Comparison of ENCODE assay signal across 8 cellular contexts in genomic region chr2:205683179-205683978, GRCh38. TPM values are rescaled to one million over a fixed set of nuclear protein-coding genes. Genes with fewer than 3 reads are reported as not detected.
DNase-seq lines count a peak whose midpoint lies in the region; ATAC-seq lines count a peak whose summit lies in the region.

No MANE protein-coding gene starts in this region.

- peaks cover 83% of the 10 kb centered on the region for H3K27me3 Mint-ChIP-seq in activated CD8-positive, alpha-beta memory T cell treated with anti-CD3 and anti-CD28 coated beads, Interleukin-2, amount 10 ng/mL, durations not matched to agents 7 days and 5 days
- peaks cover 80% of the 10 kb centered on the region for H3K27me3 Mint-ChIP-seq in activated naive CD8-positive, alpha-beta T cell treated with anti-CD3 and anti-CD28 coated beads for 36 hours

- no peak for DNase-seq in activated CD8-positive, alpha-beta memory T cell treated with anti-CD3 and anti-CD28 coated beads, Interleukin-2, amount 10 ng/mL, durations not matched to agents 7 days and 5 days
- no peak for DNase-seq in activated CD8-positive, alpha-beta memory T cell treated with anti-CD3 and anti-CD28 coated beads, Interleukin-2, amount 50 U/mL, for 4 hours
- DNase-seq in activated naive CD8-positive, alpha-beta T cell treated with anti-CD3 and anti-CD28 coated beads for 36 hours = no peak
- DNase-seq in kidney glomerular epithelial cell (lab: John Stamatoyannopoulos, UW) (peak; percentile 20), NCI-H1930 (lab: John Stamatoyannopoulos, UW) (no peak), cerebellum (ENCODE audit: low spot score) (no peak)
- DNase-seq in stimulated activated naive CD4-positive, alpha-beta T cell treated with Interleukin-2 at 50 U/mL for 16 hours (lab: John Stamatoyannopoulos, UW) = no peak

- H3K4me1 Mint-ChIP-seq in activated CD8-positive, alpha-beta memory T cell treated with anti-CD3 and anti-CD28 coated beads, Interleukin-2, amount 10 ng/mL, durations not matched to agents 7 days and 5 days = peaks cover 14% of the 10 kb centered on the region
- H3K4me1 Mint-ChIP-seq in activated naive CD8-positive, alpha-beta T cell treated with anti-CD3 and anti-CD28 coated beads for 36 hours = peaks cover 35% of the 10 kb centered on the region

- CTCF ChIA-PET in activated CD8-positive, alpha-beta memory T cell treated with anti-CD3 and anti-CD28 coated beads, Interleukin-2, amount 10 ng/mL, durations not matched to agents 7 days and 5 days (lab: Charles Lee) = no interaction called here

- H3K4me3 ChIP-seq in thymus (ENCODE audit: low read length) = peak overlapping the region; percentile 3

- no peaks in the 10 kb centered on the region for H3K4me1 ChIP-seq in thymus (ENCODE audit: control insufficient read depth, insufficient read depth, low read length)

- H3K27ac ChIP-seq in thymus (ENCODE audit: low read depth) = no peak overlapping the region

- WGBS in thymus = 43% methylated on average over 9 of the region's 9 CpGs

- no peaks in the 10 kb centered on the region for H3K9me3 ChIP-seq in thymus (ENCODE audit: control insufficient read depth)

- peak overlapping the region; percentile 35 for H3K4me3 Mint-ChIP-seq in activated CD8-positive, alpha-beta memory T cell treated with anti-CD3 and anti-CD28 coated beads, Interleukin-2, amount 10 ng/mL, durations not matched to agents 7 days and 5 days
- peak overlapping the region; percentile 64 for H3K4me3 Mint-ChIP-seq in activated naive CD8-positive, alpha-beta T cell treated with anti-CD3 and anti-CD28 coated beads for 36 hours

- H3K9me3 Mint-ChIP-seq in activated CD8-positive, alpha-beta memory T cell treated with anti-CD3 and anti-CD28 coated beads, Interleukin-2, amount 10 ng/mL, durations not matched to agents 7 days and 5 days (ENCODE audit: low read depth) = no peaks in the 10 kb centered on the region
- no peaks in the 10 kb centered on the region for H3K9me3 Mint-ChIP-seq in activated naive CD8-positive, alpha-beta T cell treated with anti-CD3 and anti-CD28 coated beads for 36 hours

- no peak overlapping the region for H3K27ac Mint-ChIP-seq in activated CD8-positive, alpha-beta memory T cell treated with anti-CD3 and anti-CD28 coated beads, Interleukin-2, amount 10 ng/mL, durations not matched to agents 7 days and 5 days
- H3K27ac Mint-ChIP-seq in activated naive CD8-positive, alpha-beta T cell treated with anti-CD3 and anti-CD28 coated beads for 36 hours = no peak overlapping the region

- no peaks in the 10 kb centered on the region for H3K36me3 ChIP-seq in thymus (ENCODE audit: control insufficient read depth, insufficient read depth)

- ATAC-seq in activated CD8-positive, alpha-beta memory T cell treated with anti-CD3 and anti-CD28 coated beads, Interleukin-2, amount 10 ng/mL, durations not matched to agents 7 days and 5 days = no peak

- H3K36me3 Mint-ChIP-seq in activated CD8-positive, alpha-beta memory T cell treated with anti-CD3 and anti-CD28 coated beads, Interleukin-2, amount 10 ng/mL, durations not matched to agents 7 days and 5 days = no peaks in the 10 kb centered on the region
- H3K36me3 Mint-ChIP-seq in activated naive CD8-positive, alpha-beta T cell treated with anti-CD3 and anti-CD28 coated beads for 36 hours = no peaks in the 10 kb centered on the region

- H3K27me3 ChIP-seq in thymus (ENCODE audit: control insufficient read depth, insufficient read depth) = peaks cover 69% of the 10 kb centered on the region

RNA-seq across cellular contexts. Expression of gene NRP2, which starts 1.1 kb away (rescaled TPM):
- total RNA-seq in activated CD8-positive, alpha-beta memory T cell treated with anti-CD3 and anti-CD28 coated beads, Interleukin-2, amount 10 ng/mL, durations not matched to agents 7 days and 5 days = 1 to 10 TPM in 1 of 2 experiments, under 1 TPM in 1; 0.26 to 5.7 TPM
- total RNA-seq in activated naive CD8-positive, alpha-beta T cell treated with anti-CD3 and anti-CD28 coated beads for 36 hours = 1 to 10 TPM; 1.1 to 2.0 TPM
- 6.4 TPM for polyA plus RNA-seq in thymus
- total RNA-seq in cerebellum = 46.0 TPM
